In genomic region chr2:79394485-79394859, GRCh38 we compare ENCODE assay signal across 16 cellular contexts.
DNase-seq lines count a peak whose midpoint lies in the region; ATAC-seq and TF ChIP-seq lines count a peak whose summit lies in the region.
"Had no signal": no experiment of that assay in that cellular context is flagged by ENCODE, and none has a peak within 500 bp of the region (broad histone marks: within the 10 kb centered on the region; RNA-seq: fewer than 3 reads in every experiment).

No MANE protein-coding gene starts in this region.

- H3K27ac Mint-ChIP-seq in brain (peak overlapping the region in 4 of 5 experiments; percentile 32 to 80 (median 66)), type B pancreatic cell (peak overlapping the region; percentile 9)
- H3K27ac Mint-ChIP-seq: CD14-positive monocyte had no signal

- peak overlapping the region; percentile 66 for H2BK5ac ChIP-seq in mesendoderm (ENCODE audit: low read length)

- H2AK5ac ChIP-seq in mesendoderm (ENCODE audit: low read length), result peak overlapping the region; percentile 70

- H3K27me3 Mint-ChIP-seq in brain (no peaks in the 10 kb centered on the region), type B pancreatic cell (no peaks in the 10 kb centered on the region)

- ATAC-seq in GM18861 (IDR thresholded peaks at IDR 0.05; ENCODE audit: unreplicated experiment) (no peak), HG03354 (IDR thresholded peaks at IDR 0.05; ENCODE audit: poor library complexity, severe bottlenecking, unreplicated experiment) (no peak)

- no peak overlapping the region for H4K8ac ChIP-seq in mesendoderm (ENCODE audit: low read depth, low read length)

- H3K27ac ChIP-seq in HUES64 (ENCODE audit: low read depth, low read length) (peak overlapping the region; percentile 10), mesendoderm (ENCODE audit: low read depth, low read length) (no peak overlapping the region)
- H3K27ac ChIP-seq: PC-9 had no signal

- H3K23ac ChIP-seq in mesendoderm (ENCODE audit: low read length), result no peak overlapping the region

- H3K4me1 Mint-ChIP-seq in brain, result peaks cover 19% of the 10 kb centered on the region
- H3K4me1 Mint-ChIP-seq in type B pancreatic cell (ENCODE audit: unreplicated experiment), result peaks cover 23% of the 10 kb centered on the region
- H3K4me1 Mint-ChIP-seq: CD14-positive monocyte had no signal

- peak overlapping the region in 1 of 5 experiments; percentile 60 for H3K4me3 Mint-ChIP-seq in brain
- H3K4me3 Mint-ChIP-seq in type B pancreatic cell, result peak overlapping the region; percentile 67
- H3K4me3 Mint-ChIP-seq: CD14-positive monocyte had no signal

- H3K18ac ChIP-seq in mesendoderm (ENCODE audit: low read length), result peak overlapping the region; percentile 87

- no peak overlapping the region for H3K4me2 ChIP-seq in mesendoderm (ENCODE audit: low read length)
- H3K4me2 ChIP-seq: PC-9 had no signal

- H3K4me3 ChIP-seq in HUES64 (ENCODE audit: low read length) (no peak overlapping the region), mesendoderm (ENCODE audit: low read length) (no peak overlapping the region)
- H3K4me3 ChIP-seq: HAP-1, PC-9 had no signal

- no peak for DNase-seq in mesendoderm
- DNase-seq in type B pancreatic cell (ENCODE audit: extremely low spot score, unreplicated experiment), result no peak
- DNase-seq in dedifferentiated amniotic fluid mesenchymal stem cell (ENCODE audit: extremely low spot score), result no peak
- DNase-seq: ACHN, AML-193, COR-L47, KG1, NCI-H1436 treated with DMSO at 0.1 percent for 48 hours, NCI-H2029 treated with DMSO at 0.1 percent for 48 hours, PC-9 had no signal

- no peaks in the 10 kb centered on the region for H3K9me3 Mint-ChIP-seq in brain
- peaks cover 3% of the 10 kb centered on the region for H3K9me3 Mint-ChIP-seq in type B pancreatic cell

- no peak overlapping the region; the same call in 1 of the 2 replicates for H3K9ac ChIP-seq in HUES64 (ENCODE audit: low read depth, low read length)
- no peak overlapping the region for H3K9ac ChIP-seq in mesendoderm (ENCODE audit: low read length)

- H3K79me2 ChIP-seq in mesendoderm (ENCODE audit: control insufficient read depth, insufficient read depth, low read length), result no peaks in the 10 kb centered on the region

- no peak overlapping the region for H2BK120ac ChIP-seq in mesendoderm (ENCODE audit: low read depth, low read length)

- H3K36me3 Mint-ChIP-seq in brain, result no peaks in the 10 kb centered on the region
- H3K36me3 Mint-ChIP-seq in type B pancreatic cell, result no peaks in the 10 kb centered on the region
- H3K36me3 Mint-ChIP-seq: CD14-positive monocyte had no signal

- H3K4ac ChIP-seq in mesendoderm (ENCODE audit: low read depth, low read length), result no peak overlapping the region

- H3K4me1 ChIP-seq in HUES64 (ENCODE audit: insufficient read depth, low read length) (peaks cover 18% of the 10 kb centered on the region; the same call in 1 of the 2 replicates), mesendoderm (ENCODE audit: control insufficient read depth, low read depth, low read length) (peaks cover 5% of the 10 kb centered on the region)
- H3K4me1 ChIP-seq: HAP-1 had no signal

- no peaks in the 10 kb centered on the region for H3K9me3 ChIP-seq in HUES64 (ENCODE audit: insufficient read depth, low read depth, low read length)

- H3K36me3 ChIP-seq in HUES64 (ENCODE audit: insufficient read depth, low read length) (no peaks in the 10 kb centered on the region), mesendoderm (ENCODE audit: control insufficient read depth, insufficient read depth, low read length) (no peaks in the 10 kb centered on the region)
- H3K36me3 ChIP-seq: HAP-1 had no signal

- peak overlapping the region; percentile 64 for H2BK15ac ChIP-seq in mesendoderm (replicated peaks; ENCODE audit: low read depth)

- H3K27me3 ChIP-seq in HUES64 (ENCODE audit: insufficient read depth, low read length), result no peaks in the 10 kb centered on the region
- H3K27me3 ChIP-seq in mesendoderm (ENCODE audit: insufficient read depth, low read length, poor library complexity), result no peaks in the 10 kb centered on the region

- 100% methylated on average over 1 of the region's 1 CpG for WGBS in HUES64
- no CpG with 5 or more reads among the region's 1 CpG for WGBS in mesendoderm (ENCODE audit: extremely low coverage, insufficient coverage, low lambda C conversion rate)

- H4K5ac ChIP-seq in mesendoderm (ENCODE audit: low read length), result peak overlapping the region; percentile 89

- TF ChIP-seq CTCF in brain (conservative IDR thresholded peaks at IDR 0.05) (no peak), type B pancreatic cell (conservative IDR thresholded peaks at IDR 0.05) (no peak)

- H3K56ac ChIP-seq in mesendoderm (ENCODE audit: low read length), result peak overlapping the region; percentile 53

- no peaks in the 10 kb centered on the region for H3K79me1 ChIP-seq in mesendoderm (ENCODE audit: low read length)
